In genomic region chr9:38393128-38393809, GRCh38 we compare ENCODE assay signal across 8 cellular contexts. TPM values are rescaled to one million over a fixed set of nuclear protein-coding genes. Genes with fewer than 3 reads are reported as not detected.
DNase-seq lines count a peak whose midpoint lies in the region; ATAC-seq and TF ChIP-seq lines count a peak whose summit lies in the region.

No MANE protein-coding gene starts in this region.

- no peaks in the 10 kb centered on the region for H4K20me1 ChIP-seq in PC-3 (ENCODE audit: low read length)

- no peak for ATAC-seq in PC-3
- no peak for ATAC-seq in HG03520 (IDR thresholded peaks at IDR 0.05; ENCODE audit: unreplicated experiment)

- CTCF ChIA-PET in PC-3 (lab: Charles Lee): no interaction called here

- 10% methylated on average over 9 of the region's 9 CpGs for WGBS in prostate gland

- DNase-seq in activated T-cell treated with anti-CD3 and anti-CD28 coated beads, Interleukin-2, amount 50 U/mL, for 24 hours: peak; percentile 38
- DNase-seq in activated T-cell treated with anti-CD3 and anti-CD28 coated beads for 4 hours (no peak), PC-3 (no peak), epithelial cell of esophagus (ENCODE audit: low read depth) (no peak), prostate gland (ENCODE audit: low spot score) (no peak), NCI-H1694 (lab: John Stamatoyannopoulos, UW) (no peak), NCI-H2029 treated with DMSO at 0.1 percent for 48 hours (lab: John Stamatoyannopoulos, UW) (no peak)

- H3K36me3 ChIP-seq in PC-3 (ENCODE audit: low read depth, low read length): peaks cover 7% of the 10 kb centered on the region
- H3K36me3 ChIP-seq in prostate gland: no peaks in the 10 kb centered on the region

- H3K9me3 Mint-ChIP-seq in activated T-cell treated with anti-CD3 and anti-CD28 coated beads, Interleukin-2, amount 50 U/mL, for 24 hours: peaks cover 4% of the 10 kb centered on the region

- H3K9me3 ChIP-seq in PC-3 (ENCODE audit: low read length): no peaks in the 10 kb centered on the region
- H3K9me3 ChIP-seq in prostate gland: no peaks in the 10 kb centered on the region

- peaks cover 15% of the 10 kb centered on the region for H3K27me3 Mint-ChIP-seq in activated T-cell treated with anti-CD3 and anti-CD28 coated beads, Interleukin-2, amount 50 U/mL, for 24 hours

- no peak; the same call in 1 of the 2 replicates for TF ChIP-seq CTCF in PC-3 (conservative IDR thresholded peaks at IDR 0.05; ENCODE audit: low read depth, low read length)
- no peak for TF ChIP-seq CTCF in epithelial cell of esophagus (IDR thresholded peaks at IDR 0.05; ENCODE audit: insufficient read depth, low read depth, low read length, missing control alignments)
- no peak for TF ChIP-seq CTCF in prostate gland (IDR thresholded peaks at IDR 0.05)

- H3K4me2 ChIP-seq in PC-3 (ENCODE audit: low read length): peak overlapping the region; percentile 94

- H2AFZ ChIP-seq in PC-3 (ENCODE audit: low read length): peak overlapping the region; percentile 92

- intact Hi-C loops in PC-3 (cut with micrococcal nuclease) (no loop called here), prostate gland (cut with DNase I) (loop anchor here (10.0 kb wide), 1 partner anchor 908 kb away; the partner anchor contains the start of gene POLR1E)

- peak overlapping the region; percentile 92 for H3K9ac ChIP-seq in PC-3 (ENCODE audit: low read length)

- H3K27ac Mint-ChIP-seq in activated T-cell treated with anti-CD3 and anti-CD28 coated beads, Interleukin-2, amount 50 U/mL, for 24 hours: peak overlapping the region; percentile 91

- H3K4me3 ChIP-seq in PC-3 (ENCODE audit: low read length) (peak overlapping the region; percentile 89), epithelial cell of esophagus (ENCODE audit: low read length) (peak overlapping the region; percentile 63), prostate gland (peak overlapping the region; percentile 65 to 67)

- peaks cover 22% of the 10 kb centered on the region for H3K4me1 Mint-ChIP-seq in activated T-cell treated with anti-CD3 and anti-CD28 coated beads, Interleukin-2, amount 50 U/mL, for 24 hours (ENCODE audit: low read depth)

- H3K27me3 ChIP-seq in PC-3 (ENCODE audit: low read length): no peaks in the 10 kb centered on the region
- H3K27me3 ChIP-seq in prostate gland (replicated peaks; ENCODE audit: insufficient read depth): no peaks in the 10 kb centered on the region

- H3K27ac ChIP-seq in PC-3 (ENCODE audit: low read length): peak overlapping the region; percentile 32; the same call in 1 of the 2 replicates
- H3K27ac ChIP-seq in prostate gland: peak overlapping the region; percentile 64 to 77

- H3K4me1 ChIP-seq in PC-3 (ENCODE audit: insufficient read depth, low read length) (no peaks in the 10 kb centered on the region), prostate gland (replicated peaks) (peaks cover 5% of the 10 kb centered on the region)

- peaks cover 43% of the 10 kb centered on the region for H3K36me3 Mint-ChIP-seq in activated T-cell treated with anti-CD3 and anti-CD28 coated beads, Interleukin-2, amount 50 U/mL, for 24 hours (ENCODE audit: low read depth)

- H3K9me2 ChIP-seq in PC-3 (replicated peaks; ENCODE audit: low read length): no peaks in the 10 kb centered on the region

- TF ChIP-seq POLR2A in prostate gland (IDR thresholded peaks at IDR 0.05): no peak

- peak overlapping the region; percentile 93 for H3K4me3 Mint-ChIP-seq in activated T-cell treated with anti-CD3 and anti-CD28 coated beads, Interleukin-2, amount 50 U/mL, for 24 hours

- POLR2A ChIA-PET in PC-3 (lab: Charles Lee; ENCODE audit: unreplicated experiment): no interaction called here

- H3F3A ChIP-seq in PC-3 (ENCODE audit: low read length, unreplicated experiment): no peaks in the 10 kb centered on the region

- H3K79me2 ChIP-seq in PC-3 (ENCODE audit: low read length): peaks cover 32% of the 10 kb centered on the region

- TSS peak; percentile 50 for BruUV-seq in PC-3 (replicated peaks; lab: Mats Ljungman, UMichigan)

RNA-seq across cellular contexts. Expression of gene ALDH1B1, which starts 0.8 kb away (rescaled TPM):
- total RNA-seq in PC-3 (2014; rRNA removed) (28.6 and 29.0 TPM in 2 replicates), prostate gland (10 to 100 TPM; 42.5 to 88.8 TPM)

RNA-seq across cellular contexts. Expression of gene IGFBPL1, which starts 31.0 kb away (rescaled TPM):
- total RNA-seq in PC-3 (2014; rRNA removed) (0.66 TPM in 1 of 2 replicates, not detected in the other), prostate gland (10 to 100 TPM in 1 of 2 donors, under 1 TPM in 1; 0.32 to 14.3 TPM)
